Comparison of ENCODE assay signal across 1 cellular context in genomic region chr11:107750313-107750712, GRCh38.
TF ChIP-seq lines count a peak whose summit lies in the region.

No MANE protein-coding gene starts in this region.

TF ChIP-seq in HepG2, 621 proteins besides CTCF, POLR2A, EP300 and RAD21:
- TF ChIP-seq HOMEZ (CRISPR knock-in tag; IDR thresholded peaks at IDR 0.05; ENCODE audit: low read depth): no peak
- no peak for TF ChIP-seq IRF9 (CRISPR knock-in tag; IDR thresholded peaks at IDR 0.05; ENCODE audit: borderline replicate concordance)
- TF ChIP-seq ELF3 (CRISPR knock-in tag; IDR thresholded peaks at IDR 0.05): no peak
- no peak for TF ChIP-seq PRDM4 (CRISPR knock-in tag; IDR thresholded peaks at IDR 0.05; ENCODE audit: borderline replicate concordance)
- TF ChIP-seq ZBED4 (CRISPR knock-in tag; IDR thresholded peaks at IDR 0.05; ENCODE audit: borderline replicate concordance): no peak
- TF ChIP-seq GLI4 (CRISPR knock-in tag; IDR thresholded peaks at IDR 0.05; ENCODE audit: borderline replicate concordance): no peak
- no peak for TF ChIP-seq TEAD3 (CRISPR knock-in tag; optimal IDR thresholded peaks at IDR 0.05; ENCODE audit: borderline replicate concordance)
- no peak for TF ChIP-seq UBTF (CRISPR knock-in tag; IDR thresholded peaks at IDR 0.05)
TF ChIP-seq in HepG2: peak in this region for 0.
